ENCODE assay signal across 11 cellular contexts in genomic region chr2:96769816-96770215, GRCh38. TPM values are rescaled to one million over a fixed set of nuclear protein-coding genes. Genes with fewer than 3 reads are reported as not detected.
DNase-seq lines count a peak whose midpoint lies in the region; ATAC-seq and TF ChIP-seq lines count a peak whose summit lies in the region.
"Had no signal": no experiment of that assay in that cellular context is flagged by ENCODE, and none has a peak within 500 bp of the region (broad histone marks: within the 10 kb centered on the region; RNA-seq: fewer than 3 reads in every experiment).

No MANE protein-coding gene starts in this region.

- WGBS in right lobe of liver (ENCODE audit: insufficient coverage, low coverage, low lambda C conversion rate, missing lambda C conversion rate) = 45% methylated on average over 2 of the region's 7 CpGs
- 70 to 80% (median 72%) methylated on average over 7 of the region's 7 CpGs for WGBS in ovary, 3 donors

- peaks cover 73% of the 10 kb centered on the region for H3K4me1 Mint-ChIP-seq in dendritic cell treated with granulocyte-macrophage colony-stimulating factor and Interleukin-4, amounts not matched to agents 40 ng/mL and 50 ng/mL, for 4 days (ENCODE audit: low read depth)

- TF ChIP-seq EP300 in ovary (IDR thresholded peaks at IDR 0.05) = no peak

- H3K36me3 ChIP-seq in right lobe of liver (no peaks in the 10 kb centered on the region), ovary (no peaks in the 10 kb centered on the region)

- TF ChIP-seq CTCF in right lobe of liver (IDR thresholded peaks at IDR 0.05) = no peak
- no peak for TF ChIP-seq CTCF in ovary (IDR thresholded peaks at IDR 0.05)

- peak overlapping the region; percentile 30 for H3K27ac Mint-ChIP-seq in dendritic cell treated with granulocyte-macrophage colony-stimulating factor and Interleukin-4, amounts not matched to agents 40 ng/mL and 50 ng/mL, for 4 days

- H3K27me3 ChIP-seq in right lobe of liver (no peaks in the 10 kb centered on the region), ovary (no peaks in the 10 kb centered on the region)

- H3K36me3 Mint-ChIP-seq in dendritic cell treated with granulocyte-macrophage colony-stimulating factor and Interleukin-4, amounts not matched to agents 40 ng/mL and 50 ng/mL, for 4 days (ENCODE audit: low read depth) = peaks cover 50% of the 10 kb centered on the region

- no peaks in the 10 kb centered on the region for H3K27me3 Mint-ChIP-seq in dendritic cell treated with granulocyte-macrophage colony-stimulating factor and Interleukin-4, amounts not matched to agents 40 ng/mL and 50 ng/mL, for 4 days

- no peak overlapping the region for H3K4me3 Mint-ChIP-seq in dendritic cell treated with granulocyte-macrophage colony-stimulating factor and Interleukin-4, amounts not matched to agents 40 ng/mL and 50 ng/mL, for 4 days

- ATAC-seq in right lobe of liver = peak; percentile 79 to 92 (median 86)
- ATAC-seq in HG02678 (IDR thresholded peaks at IDR 0.05; ENCODE audit: unreplicated experiment) = no peak

- H3K27ac ChIP-seq in right lobe of liver (no peak overlapping the region), ovary (no peak overlapping the region)
- H3K27ac ChIP-seq: KMS-11 had no signal

- no peak overlapping the region for H3K4me3 ChIP-seq in right lobe of liver
- H3K4me3 ChIP-seq in ovary = no peak overlapping the region

- intact Hi-C loops in dendritic cell treated with granulocyte-macrophage colony-stimulating factor and Interleukin-4, amounts not matched to agents 40 ng/mL and 50 ng/mL, for 4 days (cut with micrococcal nuclease) = no loop called here
- intact Hi-C loops in right lobe of liver (cut with DNase I) (no loop called here), ovary (cut with DNase I) (loop anchor here in 1 of 4 donors (10.0 kb wide), 1 partner anchor 225 kb away; no protein-coding TSS in a partner anchor)

- H3K9me3 ChIP-seq in right lobe of liver (no peaks in the 10 kb centered on the region), ovary (no peaks in the 10 kb centered on the region)

- H3K9me3 Mint-ChIP-seq in dendritic cell treated with granulocyte-macrophage colony-stimulating factor and Interleukin-4, amounts not matched to agents 40 ng/mL and 50 ng/mL, for 4 days = no peaks in the 10 kb centered on the region

- no peak for TF ChIP-seq POLR2A in right lobe of liver (IDR thresholded peaks at IDR 0.05)
- TF ChIP-seq POLR2A in ovary (IDR thresholded peaks at IDR 0.05) = no peak

- DNase-seq in LHCN-M2 (ENCODE audit: low read depth) (peak; percentile 45), right lobe of liver (peak; percentile 53 to 84 (median 69)), superior temporal gyrus (ENCODE audit: extremely low spot score) (peak; percentile 53), ovary (no peak)
- no peak for DNase-seq in activated CD4-positive, alpha-beta T cell treated with anti-CD3 and anti-CD28 coated beads, Interleukin-2, amount 50 U/mL, for 1 hour
- no peak for DNase-seq in stimulated activated CD4-positive, alpha-beta T cell treated with anti-CD3 and anti-CD28 coated beads, Interleukin-4, amount 100 ng/mL, for 1 hour
- DNase-seq: activated gamma-delta T cell treated with Interleukin-2 at 50 U/mL for 16 hours, NCI-H2171 had no signal

- peaks cover 0 to 28% (median 6%) of the 10 kb centered on the region in 4 donors for H3K4me1 ChIP-seq in right lobe of liver
- peaks cover 1% of the 10 kb centered on the region for H3K4me1 ChIP-seq in ovary (ENCODE audit: insufficient read depth)

RNA-seq across cellular contexts. Expression of gene CNNM4, which starts 9.1 kb away (rescaled TPM):
- total RNA-seq in LHCN-M2 (2014; rRNA removed) (2.8 and 2.9 TPM in 2 replicates), right lobe of liver (1 to 10 TPM; 2.3 to 4.9 (median 3.7) TPM), ovary (1 to 10 TPM; 3.9 to 8.3 (median 7.0) TPM)
- polyA plus RNA-seq in LHCN-M2 (2012) = 2.2 TPM
- 1 to 10 TPM; 2.7 to 7.1 TPM for polyA plus RNA-seq in ovary

RNA-seq across cellular contexts. Expression of gene LMAN2L, which starts 30.0 kb away (rescaled TPM):
- total RNA-seq in LHCN-M2 (2014; rRNA removed) (20.8 and 21.5 TPM in 2 replicates), right lobe of liver (10 to 100 TPM in 3 of 6 experiments, 1 to 10 TPM in 3; 5.5 to 17.8 (median 11.3) TPM), ovary (10 to 100 TPM; 14.8 to 29.4 (median 22.5) TPM)
- polyA plus RNA-seq in LHCN-M2 (2012) = 16.1 TPM
- polyA plus RNA-seq in ovary = 10 to 100 TPM; 23.1 to 41.6 TPM

RNA-seq across cellular contexts. Expression of gene CNNM3, which starts 46.3 kb away (rescaled TPM):
- total RNA-seq in LHCN-M2 (2014; rRNA removed) (3.2 and 3.4 TPM in 2 replicates), right lobe of liver (10 to 100 TPM; 11.5 to 37.6 (median 21.6) TPM), ovary (10 to 100 TPM; 13.0 to 23.1 (median 18.6) TPM)
- polyA plus RNA-seq in LHCN-M2 (2012) = 3.7 TPM
- 10 to 100 TPM; 13.1 to 14.0 TPM for polyA plus RNA-seq in ovary

Comparison
In these comparisons a context has a peak if more than half of its experiments do, and no peak if none do; other contexts are left out.
1. DNase-seq: peak in LHCN-M2 (single experiment), right lobe of liver (3 of 3) and superior temporal gyrus (single experiment); none in ovary (0 of 5), activated CD4-positive, alpha-beta T cell treated with anti-CD3 and anti-CD28 coated beads, Interleukin-2, amount 50 U/mL, for 1 hour (single experiment) and stimulated activated CD4-positive, alpha-beta T cell treated with anti-CD3 and anti-CD28 coated beads, Interleukin-4, amount 100 ng/mL, for 1 hour (single experiment).